In genomic region chr15:43958894-43959330, GRCh38 we compare ENCODE assay signal across 1 cellular context.
TF ChIP-seq lines count a peak whose summit lies in the region.

No MANE protein-coding gene starts in this region.

TF ChIP-seq in endothelial cell of umbilical vein, 7 proteins besides CTCF, POLR2A, EP300 and RAD21 (continued from another document):
- TF ChIP-seq MYC (IDR thresholded peaks at IDR 0.05; ENCODE audit: low read depth, low read length) (no peak), POLR2AphosphoS5 (IDR thresholded peaks at IDR 0.05; ENCODE audit: insufficient read depth, low read depth, low read length) (no peak)
